Comparison of ENCODE assay signal across 1 cellular context in genomic region chr11:63845911-63846310, GRCh38.
TF ChIP-seq lines count a peak whose summit lies in the region.

No MANE protein-coding gene starts in this region.

TF ChIP-seq in WTC11, 78 proteins besides CTCF, POLR2A, EP300 and RAD21 (continued from another document):
- TF ChIP-seq PREB (CRISPR knock-in tag; IDR thresholded peaks at IDR 0.05; ENCODE audit: borderline replicate concordance) (no peak), NR2C2 (CRISPR knock-in tag; IDR thresholded peaks at IDR 0.05) (no peak), ATF1 (CRISPR knock-in tag; IDR thresholded peaks at IDR 0.05) (no peak), AR (CRISPR knock-in tag; IDR thresholded peaks at IDR 0.05) (no peak), MLX (CRISPR knock-in tag; IDR thresholded peaks at IDR 0.05) (no peak), STAT6 (CRISPR knock-in tag; conservative IDR thresholded peaks at IDR 0.05; ENCODE audit: low read depth) (no peak), CREB1 (CRISPR knock-in tag; IDR thresholded peaks at IDR 0.05) (no peak), GABPB1 (CRISPR knock-in tag; IDR thresholded peaks at IDR 0.05) (no peak), ATF2 (CRISPR knock-in tag; IDR thresholded peaks at IDR 0.05; ENCODE audit: borderline replicate concordance, low read depth) (no peak)
- TF ChIP-seq, protein P1, sequence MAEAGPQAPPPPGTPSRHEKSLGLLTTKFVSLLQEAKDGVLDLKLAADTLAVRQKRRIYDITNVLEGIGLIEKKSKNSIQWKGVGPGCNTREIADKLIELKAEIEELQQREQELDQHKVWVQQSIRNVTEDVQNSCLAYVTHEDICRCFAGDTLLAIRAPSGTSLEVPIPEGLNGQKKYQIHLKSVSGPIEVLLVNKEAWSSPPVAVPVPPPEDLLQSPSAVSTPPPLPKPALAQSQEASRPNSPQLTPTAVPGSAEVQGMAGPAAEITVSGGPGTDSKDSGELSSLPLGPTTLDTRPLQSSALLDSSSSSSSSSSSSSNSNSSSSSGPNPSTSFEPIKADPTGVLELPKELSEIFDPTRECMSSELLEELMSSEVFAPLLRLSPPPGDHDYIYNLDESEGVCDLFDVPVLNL (CRISPR knock-in tag; IDR thresholded peaks at IDR 0.05; ENCODE audit: borderline replicate concordance, low read depth): no peak
